20 cellular contexts compared by ENCODE assay signal in the genomic region with DNA sequence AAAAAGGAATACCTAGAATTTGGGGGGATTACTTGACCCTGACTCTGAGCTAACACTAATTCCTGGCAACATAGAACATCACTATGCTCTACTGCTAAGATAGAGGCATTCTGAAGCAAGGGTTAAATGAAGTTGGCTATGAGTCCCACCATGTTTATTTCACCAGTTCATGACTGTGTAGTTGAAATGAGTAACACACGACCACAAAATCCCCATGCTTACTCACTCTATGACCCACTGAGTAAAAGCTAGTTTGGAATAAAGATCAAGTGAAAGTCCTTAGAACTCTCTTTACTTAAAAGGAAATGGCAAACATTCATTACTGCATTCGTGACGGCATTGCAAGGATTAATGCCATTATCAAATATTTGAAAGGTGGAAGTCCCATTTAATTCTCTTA. TPM values are rescaled to one million over a fixed set of nuclear protein-coding genes. Genes with fewer than 3 reads are reported as not detected.
DNase-seq lines count a peak whose midpoint lies in the region; ATAC-seq and TF ChIP-seq lines count a peak whose summit lies in the region.
"Had no signal": no experiment of that assay in that cellular context is flagged by ENCODE, and none has a peak within 500 bp of the region (broad histone marks: within the 10 kb centered on the region; RNA-seq: fewer than 3 reads in every experiment).

No MANE protein-coding gene starts in this region.

- H3K27ac ChIP-seq in foreskin keratinocyte (no peak overlapping the region), sigmoid colon (no peak overlapping the region)
- H3K27ac ChIP-seq: 22Rv1, dorsolateral prefrontal cortex, HL-60, VCaP had no signal

- H3K9me3 ChIP-seq in sigmoid colon, result no peaks in the 10 kb centered on the region

- TF ChIP-seq CTCF in foreskin keratinocyte (conservative IDR thresholded peaks at IDR 0.05) (no peak), sigmoid colon (IDR thresholded peaks at IDR 0.05) (no peak), omental fat pad (IDR thresholded peaks at IDR 0.05) (no peak)

- WGBS in sigmoid colon, 2 donors, result 47 to 54% methylated on average over 3 of the region's 3 CpGs

- H3K4me1 ChIP-seq in foreskin keratinocyte (no peaks in the 10 kb centered on the region), sigmoid colon (no peaks in the 10 kb centered on the region)

- H3K27me3 ChIP-seq in foreskin keratinocyte (no peaks in the 10 kb centered on the region), sigmoid colon (no peaks in the 10 kb centered on the region)

- TF ChIP-seq EP300 in sigmoid colon (IDR thresholded peaks at IDR 0.05), result no peak

- TF ChIP-seq POLR2A in sigmoid colon (IDR thresholded peaks at IDR 0.05), result no peak

- intact Hi-C loops in sigmoid colon (cut with DNase I), result no loop called here

- no peak for DNase-seq in activated CD4-positive, CD25-positive, alpha-beta regulatory T cell (lab: John Stamatoyannopoulos, UW)
- DNase-seq in M059J (ENCODE audit: low read depth) (peak; percentile 48), foreskin keratinocyte (peak in 1 of 2 donors; percentile 7), NCI-H187 treated with DMSO at 0.1 percent for 48 hours (lab: John Stamatoyannopoulos, UW) (no peak), sigmoid colon (no peak), omental fat pad (ENCODE audit: low spot score) (no peak)
- DNase-seq: activated CD8-positive, alpha-beta memory T cell treated with anti-CD3 and anti-CD28 coated beads, Interleukin-2, amount 50 U/mL, for 4 hours; amygdala; CD8-positive, alpha-beta memory T cell; dorsolateral prefrontal cortex; foreskin melanocyte; NCI-H2107; nucleus accumbens; small intestine had no signal

- ATAC-seq in activated CD4-positive, CD25-positive, alpha-beta regulatory T cell treated with anti-CD3 and anti-CD28 coated beads, Interleukin-2, amount 50 U/mL, for 24 hours, result peak; percentile 80 to 91
- ATAC-seq in GM21717 (IDR thresholded peaks at IDR 0.05; ENCODE audit: unreplicated experiment), result peak; percentile 72
- ATAC-seq in foreskin keratinocyte, result peak; percentile 47
- no peak for ATAC-seq in omental fat pad (ENCODE audit: low FRiP score)
- ATAC-seq: SK-N-SH treated with all-trans-retinoic acid at 6 μM for 48 hours had no signal

- no peak overlapping the region for H3K4me3 ChIP-seq in sigmoid colon
- H3K4me3 ChIP-seq: dorsolateral prefrontal cortex had no signal

- no peaks in the 10 kb centered on the region for H3K36me3 ChIP-seq in sigmoid colon

RNA-seq across cellular contexts. Expression of gene MRPL46, which starts 47.4 kb away (rescaled TPM):
- total RNA-seq in M059J (2014; rRNA removed; shearing (Covaris generic)), result 19.8 and 29.2 TPM in 2 replicates
- total RNA-seq in foreskin keratinocyte (32.4 and 34.2 TPM in 2 replicates), sigmoid colon (10 to 100 TPM; 15.9 to 46.6 (median 33.3) TPM), omental fat pad (10 to 100 TPM; 26.5 to 45.9 (median 36.5) TPM)
- polyA plus RNA-seq in foreskin keratinocyte (42.1 and 44.4 TPM in 2 replicates), sigmoid colon (10 to 100 TPM; 36.0 to 53.6 (median 45.8) TPM)

RNA-seq across cellular contexts. Expression of gene MRPS11, which starts 47.7 kb away (rescaled TPM):
- total RNA-seq in M059J (2014; rRNA removed; shearing (Covaris generic)), result 49.3 and 69.0 TPM in 2 replicates
- total RNA-seq in foreskin keratinocyte (62.8 and 64.8 TPM in 2 replicates), sigmoid colon (10 to 100 TPM; 18.8 to 46.0 (median 38.4) TPM), omental fat pad (10 to 100 TPM; 24.3 to 48.5 (median 43.5) TPM)
- polyA plus RNA-seq in foreskin keratinocyte (84.6 and 86.9 TPM in 2 replicates), sigmoid colon (10 to 100 TPM; 56.6 to 84.6 (median 81.7) TPM)
